Comparison of ENCODE assay signal across 17 cellular contexts in the genomic region with DNA sequence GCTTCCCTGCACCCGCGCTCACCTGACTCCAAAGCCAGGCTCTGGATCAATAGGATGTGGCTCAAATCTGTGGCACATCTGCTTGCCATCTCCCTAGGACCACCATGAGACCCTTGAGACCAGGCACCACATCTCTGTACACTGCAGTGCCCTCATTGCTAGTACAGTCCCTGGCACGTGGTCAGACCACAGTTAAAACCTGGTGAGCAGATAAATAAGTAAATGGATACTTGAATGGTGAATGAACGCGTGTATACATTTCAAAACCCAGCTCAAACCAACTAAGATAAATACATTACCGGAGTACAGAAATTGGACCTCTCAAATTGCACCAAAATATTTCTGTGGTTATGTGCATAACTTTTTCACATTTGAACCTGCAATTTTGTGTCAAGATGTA.
A peak's percentile ranks its signal among the peaks of the same experiment; 100 is the strongest.
DNase-seq lines count a peak whose midpoint lies in the region; ATAC-seq and FAIRE-seq lines count a peak whose summit lies in the region.
"Had no signal": no experiment of that assay in that cellular context is flagged by ENCODE, and none has a peak within 500 bp of the region (broad histone marks: within the 10 kb centered on the region; RNA-seq: fewer than 3 reads in every experiment).

No MANE protein-coding gene starts in this region.

- H3K27me3 ChIP-seq in small intestine (ENCODE audit: control insufficient read depth in 2 of 2, insufficient read depth in 2 of 2, low read length in 2 of 2): no peaks in the 10 kb centered on the region
- H3K27me3 ChIP-seq: BLaER1 treated with 17β-estradiol and CSF1 and Interleukin-3, amounts not matched to agents 10 nM and 100 nM had no signal

- peak; percentile 17 for DNase-seq in NCI-H2107 treated with DMSO at 0.1 percent for 48 hours (lab: John Stamatoyannopoulos, UW; ENCODE audit: unreplicated experiment)
- DNase-seq in NCI-H2107 (lab: John Stamatoyannopoulos, UW): no peak
- peak; percentile 23 for DNase-seq in NCI-H128 (lab: John Stamatoyannopoulos, UW; ENCODE audit: unreplicated experiment)
- DNase-seq in NCI-H748 treated with DMSO at 0.1 percent for 48 hours (lab: John Stamatoyannopoulos, UW): peak; percentile 83
- no peak for DNase-seq in glomerular visceral epithelial cell (ENCODE audit: extremely low spot score)
- DNase-seq in small intestine: no peak
- DNase-seq in cardiac septum (ENCODE audit: low spot score): no peak
- DNase-seq: CD4-positive, alpha-beta T cell; DMS79; GOT3; IMR-90 had no signal

- H3K9me3 ChIP-seq in small intestine (ENCODE audit: control insufficient read depth, low read depth): no peaks in the 10 kb centered on the region
- H3K9me3 ChIP-seq: HAP-1 had no signal

- no peaks in the 10 kb centered on the region for H3K4me1 ChIP-seq in small intestine (ENCODE audit: control insufficient read depth in 2 of 2, insufficient read depth in 1 of 2, low read depth in 1 of 2, low read length in 1 of 2)
- H3K4me1 ChIP-seq: BLaER1 treated with 17β-estradiol and CSF1 and Interleukin-3, amounts not matched to agents 10 nM and 100 nM; HAP-1 had no signal

- 60 to 85% (median 71%) methylated on average over 6 of the region's 6 CpGs for WGBS in small intestine, 3 donors

- no peaks in the 10 kb centered on the region for H3K36me3 ChIP-seq in small intestine (ENCODE audit: control insufficient read depth in 2 of 2, insufficient read depth in 2 of 2, low read length in 2 of 2)
- H3K36me3 ChIP-seq: BLaER1 treated with 17β-estradiol and CSF1 and Interleukin-3, amounts not matched to agents 10 nM and 100 nM; HAP-1 had no signal

- ATAC-seq in GM21529 (IDR thresholded peaks at IDR 0.05; ENCODE audit: unreplicated experiment): no peak
- ATAC-seq: GM12878 had no signal

- H3K4me3 ChIP-seq in small intestine (ENCODE audit: low read depth in 1 of 2, low read length in 2 of 2): no peak overlapping the region
- H3K4me3 ChIP-seq: BLaER1 treated with 17β-estradiol and CSF1 and Interleukin-3, amounts not matched to agents 10 nM and 100 nM; GM12878; HAP-1 had no signal

- intact Hi-C loops in cardiac septum (cut with DNase I): no loop called here

- H3K27ac ChIP-seq in small intestine (ENCODE audit: low read depth in 1 of 2, low read length in 1 of 2): no peak overlapping the region
- H3K27ac ChIP-seq: 22Rv1; BLaER1 treated with 17β-estradiol and CSF1 and Interleukin-3, amounts not matched to agents 10 nM and 100 nM had no signal

- no peak for FAIRE-seq in small intestine (lab: Jason Lieb, UNC)
- FAIRE-seq: GM12878, GM18507 had no signal

Comparison
In these comparisons a context has a peak if more than half of its experiments do, and no peak if none do; other contexts are left out.
1. DNase-seq: peak in NCI-H2107 treated with DMSO at 0.1 percent for 48 hours (single experiment), NCI-H128 (single experiment) and NCI-H748 treated with DMSO at 0.1 percent for 48 hours (single experiment); none in NCI-H2107 (single experiment), glomerular visceral epithelial cell (single experiment), small intestine (single experiment) and cardiac septum (single experiment).